ENCODE assay signal across 21 cellular contexts in the genomic region with DNA sequence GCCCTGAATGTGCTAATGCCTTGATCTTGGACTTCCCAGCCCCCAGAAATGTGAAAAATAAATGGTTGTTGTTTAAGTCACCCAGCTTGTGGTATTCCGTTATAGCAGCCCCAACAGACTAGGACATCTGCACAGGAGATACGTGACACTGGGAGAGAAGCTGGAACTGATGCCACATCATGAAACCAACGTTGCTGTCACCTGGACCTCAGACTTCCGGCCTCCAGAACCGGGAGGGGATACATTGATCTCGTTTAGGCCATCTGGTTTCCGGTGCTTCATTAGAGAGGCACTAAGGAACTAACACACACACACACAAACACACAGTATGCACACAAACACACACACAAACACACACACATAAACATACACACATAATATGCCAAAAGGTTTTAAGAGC.
"Had no signal": no experiment of that assay in that cellular context is flagged by ENCODE, and none has a peak within 500 bp of the region (broad histone marks: within the 10 kb centered on the region; RNA-seq: fewer than 3 reads in every experiment).

No MANE protein-coding gene starts in this region.

- H3K36me3 ChIP-seq: lower lobe of right lung, prostate gland, spleen, thyroid gland, upper lobe of right lung had no signal

- H3K27me3 ChIP-seq: foreskin keratinocyte, spleen, thyroid gland, upper lobe of right lung had no signal

- H3K27ac ChIP-seq: foreskin keratinocyte, lower lobe of right lung, prostate gland, spleen, thyroid gland, upper lobe of right lung had no signal

- H3K9me3 Mint-ChIP-seq: activated naive CD8-positive, alpha-beta T cell treated with anti-CD3 and anti-CD28 coated beads, Interleukin-2, amount 50 U/mL, for 24 hours; activated T-helper 1 cell treated with anti-CD3 and anti-CD28 coated beads, Interleukin-12 subunit alpha, Interleukin-12 subunit beta, Interleukin-2, Interleukin-4 antibody, amounts not matched to agents 30 ng/mL and 10 ng/mL and 1 ng/mL, durations not matched to agents 14 hours and 24 hours and 36 hours; brain; stimulated activated naive CD8-positive, alpha-beta T cell treated with anti-CD3 and anti-CD28 coated beads, Interleukin-15, Interleukin-2, amounts not matched to agents 100 ng/mL and 50 ng/mL, for 24 hours had no signal

- H3K9me3 ChIP-seq: lower lobe of right lung, mucosa of descending colon, prostate gland, spleen, thyroid gland, upper lobe of right lung had no signal

- H3K27ac Mint-ChIP-seq: activated naive CD8-positive, alpha-beta T cell treated with anti-CD3 and anti-CD28 coated beads, Interleukin-2, amount 50 U/mL, for 24 hours; activated T-helper 1 cell treated with anti-CD3 and anti-CD28 coated beads, Interleukin-12 subunit alpha, Interleukin-12 subunit beta, Interleukin-2, Interleukin-4 antibody, amounts not matched to agents 30 ng/mL and 10 ng/mL and 1 ng/mL, durations not matched to agents 14 hours and 24 hours and 36 hours; brain; stimulated activated naive CD8-positive, alpha-beta T cell treated with anti-CD3 and anti-CD28 coated beads, Interleukin-15, Interleukin-2, amounts not matched to agents 100 ng/mL and 50 ng/mL, for 24 hours had no signal

- H3K27me3 Mint-ChIP-seq: stimulated activated naive CD8-positive, alpha-beta T cell treated with anti-CD3 and anti-CD28 coated beads, Interleukin-15, Interleukin-2, amounts not matched to agents 100 ng/mL and 50 ng/mL, for 24 hours had no signal

- H3K4me1 Mint-ChIP-seq: activated naive CD8-positive, alpha-beta T cell treated with anti-CD3 and anti-CD28 coated beads, Interleukin-2, amount 50 U/mL, for 24 hours had no signal

- H3K4me3 Mint-ChIP-seq: activated naive CD8-positive, alpha-beta T cell treated with anti-CD3 and anti-CD28 coated beads, Interleukin-2, amount 50 U/mL, for 24 hours; activated T-helper 1 cell treated with anti-CD3 and anti-CD28 coated beads, Interleukin-12 subunit alpha, Interleukin-12 subunit beta, Interleukin-2, Interleukin-4 antibody, amounts not matched to agents 30 ng/mL and 10 ng/mL and 1 ng/mL, durations not matched to agents 14 hours and 24 hours and 36 hours; brain; stimulated activated naive CD8-positive, alpha-beta T cell treated with anti-CD3 and anti-CD28 coated beads, Interleukin-15, Interleukin-2, amounts not matched to agents 100 ng/mL and 50 ng/mL, for 24 hours had no signal

- FAIRE-seq: kidney had no signal

- DNase-seq: activated gamma-delta T cell; activated naive CD4-positive, alpha-beta T cell treated with anti-CD3 and anti-CD28 coated beads, Interleukin-2, amount 50 U/mL, for 16 hours; activated naive CD8-positive, alpha-beta T cell treated with anti-CD3 and anti-CD28 coated beads, Interleukin-2, amount 50 U/mL, for 24 hours; anterior cingulate cortex; central memory CD4-positive, alpha-beta T cell; cortex of kidney; foreskin keratinocyte; kidney; lower lobe of right lung; mesendoderm; mucosa of descending colon; spleen; stimulated activated CD4-positive, alpha-beta T cell treated with anti-CD3 and anti-CD28 coated beads, Interleukin-4, amount 100 ng/mL, for 24 hours; T-helper 1 cell; thyroid gland; upper lobe of right lung had no signal

- H3K4me3 ChIP-seq: lower lobe of right lung, mucosa of descending colon, prostate gland, spleen, thyroid gland, upper lobe of right lung had no signal

- ATAC-seq: activated naive CD8-positive, alpha-beta T cell treated with anti-CD3 and anti-CD28 coated beads, Interleukin-2, amount 50 U/mL, for 24 hours; foreskin keratinocyte; left lobe of liver; lower lobe of right lung; mucosa of descending colon had no signal

- H3K4me1 ChIP-seq: lower lobe of right lung, prostate gland, thyroid gland, upper lobe of right lung had no signal

- H3K36me3 Mint-ChIP-seq: brain had no signal
